ENCODE assay signal across 15 cellular contexts in the genomic region with DNA sequence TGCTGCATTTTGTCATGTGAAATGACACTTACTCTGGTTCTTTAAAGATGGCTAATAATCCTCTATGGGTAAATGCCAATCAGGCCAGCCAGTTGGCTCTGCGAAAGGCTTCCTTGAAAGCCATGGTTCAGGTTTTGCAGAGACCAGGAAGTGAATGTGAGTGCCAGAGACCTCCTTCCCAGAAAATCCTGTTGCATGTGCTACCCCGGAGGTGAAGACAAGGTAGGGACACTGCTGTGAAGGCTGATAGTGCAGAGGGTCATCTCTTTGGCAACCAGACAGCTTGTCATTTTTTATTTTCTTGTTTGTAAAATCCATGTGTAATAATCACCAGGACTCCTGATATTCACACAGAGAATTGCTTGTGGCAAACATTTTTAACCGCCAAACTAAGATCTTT. TPM values are rescaled to one million over a fixed set of nuclear protein-coding genes. Genes with fewer than 3 reads are reported as not detected.
DNase-seq lines count a peak whose midpoint lies in the region; ATAC-seq and TF ChIP-seq lines count a peak whose summit lies in the region.
"Had no signal": no experiment of that assay in that cellular context is flagged by ENCODE, and none has a peak within 500 bp of the region (broad histone marks: within the 10 kb centered on the region; RNA-seq: fewer than 3 reads in every experiment).

No MANE protein-coding gene starts in this region.

- TF ChIP-seq CTCF in DND-41 (IDR thresholded peaks at IDR 0.05; ENCODE audit: borderline replicate concordance, extremely low read depth, low read length, poor library complexity, severe bottlenecking), result no peak
- TF ChIP-seq CTCF in Loucy (conservative IDR thresholded peaks at IDR 0.05; ENCODE audit: low read length), result no peak
- no peak for TF ChIP-seq CTCF in endodermal cell (conservative IDR thresholded peaks at IDR 0.05)

- peak overlapping the region; percentile 50 for H3K27ac Mint-ChIP-seq in endodermal cell
- H3K27ac Mint-ChIP-seq: CD4-positive, CD25-positive, alpha-beta regulatory T cell had no signal

- H3K36me3 ChIP-seq in DND-41 (ENCODE audit: insufficient read depth, low read length), result no peaks in the 10 kb centered on the region; the same call in 1 of the 2 replicates
- H3K36me3 ChIP-seq in Loucy (ENCODE audit: insufficient read depth, low read length), result no peaks in the 10 kb centered on the region
- H3K36me3 ChIP-seq in endodermal cell (ENCODE audit: control insufficient read depth, insufficient read depth, low read length), result no peaks in the 10 kb centered on the region
- H3K36me3 ChIP-seq: BE2C had no signal

- H3K4me1 ChIP-seq in DND-41 (ENCODE audit: insufficient read depth, low read length) (peaks cover 34% of the 10 kb centered on the region), Loucy (ENCODE audit: insufficient read depth, low read length, poor library complexity, severe bottlenecking) (peaks cover 68% of the 10 kb centered on the region), endodermal cell (ENCODE audit: control insufficient read depth, insufficient read depth, low read length) (peaks cover 19% of the 10 kb centered on the region)
- H3K4me1 ChIP-seq: BE2C had no signal

- H3F3A ChIP-seq in Loucy (ENCODE audit: low read depth), result no peaks in the 10 kb centered on the region

- peaks cover 4% of the 10 kb centered on the region for H3K36me3 Mint-ChIP-seq in endodermal cell (ENCODE audit: low read depth)
- H3K36me3 Mint-ChIP-seq: CD4-positive, CD25-positive, alpha-beta regulatory T cell had no signal

- DNase-seq in DND-41 (no peak), endodermal cell (no peak), NCI-H1436 treated with DMSO at 0.1 percent for 48 hours (lab: John Stamatoyannopoulos, UW) (no peak), COR-L47 (lab: John Stamatoyannopoulos, UW) (no peak), cardiac septum (ENCODE audit: low spot score) (no peak)
- DNase-seq: 8988T; BE2C; C1 segment of cervical spinal cord; Caco-2; CD4-positive, CD25-positive, alpha-beta regulatory T cell; CD8-positive, alpha-beta memory T cell; GDM1; H9 had no signal

- H3K9me3 Mint-ChIP-seq in endodermal cell, result no peaks in the 10 kb centered on the region
- H3K9me3 Mint-ChIP-seq: CD4-positive, CD25-positive, alpha-beta regulatory T cell; CD8-positive, alpha-beta memory T cell; H9 had no signal

- H3K4me2 ChIP-seq in DND-41 (ENCODE audit: insufficient read depth, low read length), result no peak overlapping the region
- H3K4me2 ChIP-seq in Loucy (ENCODE audit: low read depth, low read length, poor library complexity, severe bottlenecking), result peak overlapping the region; percentile 3

- H3K27me3 ChIP-seq in DND-41 (ENCODE audit: insufficient read depth, low read length, poor library complexity) (no peaks in the 10 kb centered on the region), Loucy (ENCODE audit: insufficient read depth, low read length, poor library complexity, severe bottlenecking) (no peaks in the 10 kb centered on the region), endodermal cell (ENCODE audit: control insufficient read depth, insufficient read depth, low read length, poor library complexity, severe bottlenecking) (peaks cover 6% of the 10 kb centered on the region)
- H3K27me3 ChIP-seq: BE2C had no signal

- no peaks in the 10 kb centered on the region for H3K9me2 ChIP-seq in Loucy (replicated peaks; ENCODE audit: low read depth, low read length)

- H4K20me1 ChIP-seq in DND-41 (ENCODE audit: insufficient read depth, low read length), result 0 out of 2 replicates have a peak, but pooled peaks cover 2% of the 10 kb centered on the region
- H4K20me1 ChIP-seq in Loucy (ENCODE audit: insufficient read depth, low read length, poor library complexity, severe bottlenecking), result peaks cover 43% of the 10 kb centered on the region

- H3K9ac ChIP-seq in DND-41 (ENCODE audit: low read depth, low read length) (no peak overlapping the region), Loucy (ENCODE audit: low read depth, low read length, poor library complexity, severe bottlenecking) (peak overlapping the region; percentile 14), endodermal cell (ENCODE audit: extremely low read depth, low read length, poor library complexity, severe bottlenecking) (no peak overlapping the region)

- no peak overlapping the region for H2AFZ ChIP-seq in DND-41 (ENCODE audit: low read depth, low read length)
- no peak overlapping the region for H2AFZ ChIP-seq in Loucy (ENCODE audit: low read length)

- no peak overlapping the region for H3K4me3 Mint-ChIP-seq in endodermal cell
- H3K4me3 Mint-ChIP-seq: H9 had no signal

- intact Hi-C loops in cardiac septum (cut with DNase I), result no loop called here

- H3K4me1 Mint-ChIP-seq in endodermal cell, result peaks cover 43% of the 10 kb centered on the region

- 61 to 73% methylated on average over 2 to 3 of the region's 3 CpGs for WGBS in endodermal cell (ENCODE audit: insufficient coverage in 1 of 2, insufficient read length in 1 of 2), 2 experiments

- H3K9me3 ChIP-seq in DND-41 (ENCODE audit: insufficient read depth, low read length, severe bottlenecking) (no peaks in the 10 kb centered on the region), Loucy (ENCODE audit: insufficient read depth, low read depth, low read length) (no peaks in the 10 kb centered on the region), endodermal cell (ENCODE audit: control insufficient read depth, low read length) (no peaks in the 10 kb centered on the region)
- H3K9me3 ChIP-seq: BE2C, Caco-2 had no signal

- H3K79me2 ChIP-seq in DND-41 (ENCODE audit: insufficient read depth, low read length), result peaks cover 41% of the 10 kb centered on the region
- H3K79me2 ChIP-seq in Loucy (ENCODE audit: insufficient read depth, low read length), result peaks cover 89% of the 10 kb centered on the region

- H3K27ac ChIP-seq in DND-41 (ENCODE audit: low read length) (peak overlapping the region; percentile 8; the same call in 1 of the 2 replicates), endodermal cell (ENCODE audit: low read depth, low read length) (no peak overlapping the region)

- no peaks in the 10 kb centered on the region for H3K27me3 Mint-ChIP-seq in endodermal cell (ENCODE audit: insufficient read depth)
- H3K27me3 Mint-ChIP-seq: CD4-positive, CD25-positive, alpha-beta regulatory T cell; CD8-positive, alpha-beta memory T cell had no signal

- H3K4me3 ChIP-seq in DND-41 (ENCODE audit: low read depth in 1 of 2, low read length in 2 of 2) (no peak overlapping the region), Loucy (ENCODE audit: low read length, poor library complexity, severe bottlenecking) (no peak overlapping the region), endodermal cell (ENCODE audit: low read length) (no peak overlapping the region)

- ATAC-seq in DND-41 (ENCODE audit: insufficient read depth, low read depth) (no peak), HG02885 (IDR thresholded peaks at IDR 0.05; ENCODE audit: poor library complexity, unreplicated experiment) (no peak)

RNA-seq across cellular contexts. Expression of gene LRRC8D, which starts 18.7 kb away (rescaled TPM):
- 10 to 100 TPM; 23.8 to 33.8 TPM for total RNA-seq in endodermal cell
- polyA plus RNA-seq in endodermal cell (2013, experiment 1 of 2), result 26.5 TPM
- 21.1 TPM for polyA plus RNA-seq in endodermal cell (2013, experiment 2 of 2)
- 3.4 TPM for total RNA-seq in cardiac septum
